8 cellular contexts compared by ENCODE assay signal in genomic region chr4:95155759-95156451, GRCh38.
DNase-seq lines count a peak whose midpoint lies in the region; ATAC-seq and TF ChIP-seq lines count a peak whose summit lies in the region.

No MANE protein-coding gene starts in this region.

- WGBS in body of pancreas, 2 donors, result 66 to 73% methylated on average over 2 of the region's 2 CpGs

- no peaks in the 10 kb centered on the region for H3K36me3 ChIP-seq in MM.1S (replicated peaks; ENCODE audit: insufficient read depth, low read length)
- H3K36me3 ChIP-seq in body of pancreas (replicated peaks in 1 of 2; ENCODE audit: insufficient read depth in 1 of 2, low read depth in 2 of 2), result no peaks in the 10 kb centered on the region
- H3K36me3 ChIP-seq in lower lobe of right lung, result no peaks in the 10 kb centered on the region

- no peak overlapping the region for H3K4me2 ChIP-seq in MM.1S (ENCODE audit: low read depth, low read length)

- ATAC-seq in body of pancreas (peak; percentile 24), lower lobe of right lung (no peak), GM21737 (IDR thresholded peaks at IDR 0.05; ENCODE audit: unreplicated experiment) (no peak)

- DNase-seq in NCI-H1436 (lab: John Stamatoyannopoulos, UW) (peak; percentile 1), NCI-H1436 treated with DMSO at 0.1 percent for 48 hours (lab: John Stamatoyannopoulos, UW) (no peak), GM20000 (ENCODE audit: low spot score) (peak; percentile 36), MM.1S (peak; percentile 42), body of pancreas (no peak), lower lobe of right lung (no peak)
- DNase-seq in NK-92 treated with Interleukin-12 subunit alpha and Interleukin-12 subunit beta, amount 100 ng/mL, for 24 hours (lab: John Stamatoyannopoulos, UW), result no peak

- H3K4me3 ChIP-seq in MM.1S (ENCODE audit: low read length) (no peak overlapping the region), body of pancreas (no peak overlapping the region), lower lobe of right lung (no peak overlapping the region)

- H2AFZ ChIP-seq in MM.1S (ENCODE audit: low read length), result no peak overlapping the region

- no peak for TF ChIP-seq POLR2A in body of pancreas (IDR thresholded peaks at IDR 0.05)

- H3K27me3 ChIP-seq in MM.1S (replicated peaks; ENCODE audit: insufficient read depth, low read length), result peaks cover 6% of the 10 kb centered on the region; the same call in 1 of the 2 replicates
- H3K27me3 ChIP-seq in body of pancreas, result no peaks in the 10 kb centered on the region
- H3K27me3 ChIP-seq in lower lobe of right lung (ENCODE audit: low read depth), result no peaks in the 10 kb centered on the region

- H3K4me1 ChIP-seq in MM.1S (ENCODE audit: low read length), result no peaks in the 10 kb centered on the region
- H3K4me1 ChIP-seq in body of pancreas, result peaks cover 4% of the 10 kb centered on the region
- no peaks in the 10 kb centered on the region for H3K4me1 ChIP-seq in lower lobe of right lung

- TF ChIP-seq CTCF in GM20000 (IDR thresholded peaks at IDR 0.05; ENCODE audit: extremely low read depth, missing control alignments) (peak; percentile 48), MM.1S (IDR thresholded peaks at IDR 0.05; ENCODE audit: low read length) (peak; percentile 38), body of pancreas (IDR thresholded peaks at IDR 0.05) (peak; percentile 6 to 57 (median 51)), lower lobe of right lung (IDR thresholded peaks at IDR 0.05) (peak; percentile 60)

- no peaks in the 10 kb centered on the region for H3K9me2 ChIP-seq in MM.1S (replicated peaks; ENCODE audit: insufficient read depth, low read length)

- no peak overlapping the region for H3K9ac ChIP-seq in MM.1S (ENCODE audit: low read length)

- H3K9me3 ChIP-seq in MM.1S (replicated peaks; ENCODE audit: insufficient read depth, low read length) (no peaks in the 10 kb centered on the region), body of pancreas (no peaks in the 10 kb centered on the region), lower lobe of right lung (no peaks in the 10 kb centered on the region)

- H3F3A ChIP-seq in MM.1S (ENCODE audit: insufficient read depth, low read length), result no peaks in the 10 kb centered on the region

- intact Hi-C loops in body of pancreas (cut with DNase I) (no loop called here), lower lobe of right lung (cut with DNase I) (no loop called here)

- no peak overlapping the region for H3K27ac ChIP-seq in MM.1S (ENCODE audit: low read length)
- H3K27ac ChIP-seq in body of pancreas, result no peak overlapping the region
- H3K27ac ChIP-seq in lower lobe of right lung, result no peak overlapping the region

- no peaks in the 10 kb centered on the region for H4K20me1 ChIP-seq in MM.1S (ENCODE audit: insufficient read depth, low read length)

- no peaks in the 10 kb centered on the region for H3K79me2 ChIP-seq in MM.1S (ENCODE audit: low read length)

Comparison
In these comparisons a context has a peak if more than half of its experiments do, and no peak if none do; other contexts are left out.
1. DNase-seq: peak in NCI-H1436 (single experiment), GM20000 (single experiment) and MM.1S (single experiment); none in NCI-H1436 treated with DMSO at 0.1 percent for 48 hours (single experiment), body of pancreas (0 of 4), lower lobe of right lung (single experiment) and NK-92 treated with Interleukin-12 subunit alpha and Interleukin-12 subunit beta, amount 100 ng/mL, for 24 hours (single experiment).
2. Peak in every context shown above with its lines, with median percentiles within 50 percentile points of each other: CTCF ChIP-seq.